In the genomic region with DNA sequence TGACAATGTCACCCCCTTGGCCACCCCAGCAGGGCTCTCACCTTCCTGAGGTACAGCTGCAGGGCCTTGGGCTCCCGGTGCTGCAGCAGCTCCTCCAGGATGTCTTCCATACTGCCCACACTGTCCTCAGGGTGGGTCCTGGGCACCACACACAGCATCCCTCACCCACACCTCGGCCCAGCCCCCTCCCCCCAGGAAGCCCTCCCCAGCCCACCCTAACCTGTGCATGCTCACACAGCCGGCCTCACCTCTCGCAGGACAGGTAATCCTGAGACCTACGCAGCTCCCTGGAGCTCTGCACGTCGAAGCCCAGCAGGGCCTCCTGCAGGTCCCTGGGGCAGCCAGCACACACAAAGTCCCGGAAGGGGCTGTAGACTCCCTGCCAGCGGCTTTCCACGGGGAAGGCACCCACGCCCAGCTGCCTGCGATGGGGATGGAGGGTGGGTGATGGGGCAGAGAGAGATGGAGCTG, we compare ENCODE assay signal across 19 cellular contexts. TPM values are rescaled to one million over a fixed set of nuclear protein-coding genes. Genes with fewer than 3 reads are reported as not detected.
"Had no signal": no experiment of that assay in that cellular context is flagged by ENCODE, and none has a peak within 500 bp of the region (broad histone marks: within the 10 kb centered on the region; RNA-seq: fewer than 3 reads in every experiment).

No MANE protein-coding gene starts in this region.

- H3K27me3 Mint-ChIP-seq: activated naive CD8-positive, alpha-beta T cell treated with anti-CD3 and anti-CD28 coated beads, Interleukin-2, amount 50 U/mL, for 24 hours; naive thymus-derived CD8-positive, alpha-beta T cell had no signal

- H3K27ac ChIP-seq: ascending aorta, gastrocnemius medialis, neutrophil had no signal

- H3K9me3 ChIP-seq: ascending aorta, gastrocnemius medialis, neutrophil had no signal

- H3K27ac Mint-ChIP-seq: activated naive CD4-positive, alpha-beta T cell treated with anti-CD3 and anti-CD28 coated beads for 36 hours; activated naive CD8-positive, alpha-beta T cell treated with anti-CD3 and anti-CD28 coated beads, Interleukin-2, amount 50 U/mL, for 24 hours; activated T-helper 2 cell treated with anti-CD3 and anti-CD28 coated beads, Interferon-gamma antibody, Interleukin-2, Interleukin-4, amounts not matched to agents 10 μg/mL and 5 μg/mL and 100 μg/mL, durations not matched to agents 14 hours and 24 hours and 36 hours; naive thymus-derived CD8-positive, alpha-beta T cell had no signal

- ATAC-seq: activated naive CD8-positive, alpha-beta T cell treated with anti-CD3 and anti-CD28 coated beads, Interleukin-2, amount 50 U/mL, for 24 hours; naive thymus-derived CD8-positive, alpha-beta T cell had no signal

- H3K4me3 Mint-ChIP-seq: activated naive CD4-positive, alpha-beta T cell treated with anti-CD3 and anti-CD28 coated beads for 36 hours; activated naive CD8-positive, alpha-beta T cell treated with anti-CD3 and anti-CD28 coated beads, Interleukin-2, amount 50 U/mL, for 24 hours; naive thymus-derived CD8-positive, alpha-beta T cell had no signal

- H3K36me3 Mint-ChIP-seq: naive thymus-derived CD8-positive, alpha-beta T cell had no signal

- H3K4me3 ChIP-seq: ascending aorta, gastrocnemius medialis, lung had no signal

- H3K27me3 ChIP-seq: ascending aorta, gastrocnemius medialis, neutrophil had no signal

- H3K4me1 Mint-ChIP-seq: activated naive CD8-positive, alpha-beta T cell treated with anti-CD3 and anti-CD28 coated beads, Interleukin-2, amount 50 U/mL, for 24 hours; naive thymus-derived CD8-positive, alpha-beta T cell had no signal

- H3K9me3 Mint-ChIP-seq: activated naive CD4-positive, alpha-beta T cell treated with anti-CD3 and anti-CD28 coated beads for 36 hours; activated naive CD8-positive, alpha-beta T cell treated with anti-CD3 and anti-CD28 coated beads, Interleukin-2, amount 50 U/mL, for 24 hours; activated T-helper 2 cell treated with anti-CD3 and anti-CD28 coated beads, Interferon-gamma antibody, Interleukin-2, Interleukin-4, amounts not matched to agents 10 μg/mL and 5 μg/mL and 100 μg/mL, durations not matched to agents 14 hours and 24 hours and 36 hours; naive thymus-derived CD8-positive, alpha-beta T cell had no signal

- H3K36me3 ChIP-seq: neutrophil had no signal

- FAIRE-seq: bronchial epithelial cell had no signal

- DNase-seq: activated CD4-positive, alpha-beta T cell treated with anti-CD3 and anti-CD28 coated beads for 1 hour; activated CD4-positive, alpha-beta T cell treated with anti-CD3 and anti-CD28 coated beads, Interleukin-2, amount 50 U/mL, for 48 hours; activated naive CD4-positive, alpha-beta T cell treated with anti-CD3 and anti-CD28 coated beads for 36 hours; activated naive CD8-positive, alpha-beta T cell treated with anti-CD3 and anti-CD28 coated beads, Interleukin-2, amount 50 U/mL, for 24 hours; activated T-cell treated with anti-CD3 and anti-CD28 coated beads, Interleukin-2, amount 50 U/mL, for 1 hour; erythroblast; gastrocnemius medialis; kidney glomerular epithelial cell; naive thymus-derived CD8-positive, alpha-beta T cell; stimulated activated CD4-positive, alpha-beta T cell treated with anti-CD3 and anti-CD28 coated beads, Interleukin-12 subunit alpha, Interleukin-12 subunit beta, amount 100 ng/mL, for 4 hours; stimulated activated CD4-positive, alpha-beta T cell treated with anti-CD3 and anti-CD28 coated beads, Interleukin-2, amount 100 ng/mL, for 24 hours had no signal

- H3K4me1 ChIP-seq: ascending aorta, gastrocnemius medialis had no signal

RNA-seq across cellular contexts. Expression of gene TMIE, which starts 24.6 kb away (rescaled TPM):
- total RNA-seq: activated T-helper 2 cell treated with anti-CD3 and anti-CD28 coated beads, Interferon-gamma antibody, Interleukin-2, Interleukin-4, amounts not matched to agents 10 μg/mL and 5 μg/mL and 100 μg/mL, durations not matched to agents 14 hours and 24 hours and 36 hours; T-helper 1 cell treated with Interleukin-12 subunit alpha and Interleukin-12 subunit beta and Interleukin-4 antibody, amounts not matched to agents 30 ng/mL and 1 ng/mL, for 36 hours had no signal

RNA-seq across cellular contexts. Expression of gene PRSS50, which starts 41.0 kb away (rescaled TPM):
- total RNA-seq: activated naive CD4-positive, alpha-beta T cell treated with anti-CD3 and anti-CD28 coated beads for 36 hours; activated T-helper 2 cell treated with anti-CD3 and anti-CD28 coated beads, Interferon-gamma antibody, Interleukin-2, Interleukin-4, amounts not matched to agents 10 μg/mL and 5 μg/mL and 100 μg/mL, durations not matched to agents 14 hours and 24 hours and 36 hours; ascending aorta; bronchial epithelial cell; dermis microvascular lymphatic vessel endothelial cell; gastrocnemius medialis; naive thymus-derived CD8-positive, alpha-beta T cell; posterior vena cava; T-helper 1 cell treated with Interleukin-12 subunit alpha and Interleukin-12 subunit beta and Interleukin-4 antibody, amounts not matched to agents 30 ng/mL and 1 ng/mL, for 36 hours had no signal
